ENCODE assay signal across 17 cellular contexts in the genomic region with DNA sequence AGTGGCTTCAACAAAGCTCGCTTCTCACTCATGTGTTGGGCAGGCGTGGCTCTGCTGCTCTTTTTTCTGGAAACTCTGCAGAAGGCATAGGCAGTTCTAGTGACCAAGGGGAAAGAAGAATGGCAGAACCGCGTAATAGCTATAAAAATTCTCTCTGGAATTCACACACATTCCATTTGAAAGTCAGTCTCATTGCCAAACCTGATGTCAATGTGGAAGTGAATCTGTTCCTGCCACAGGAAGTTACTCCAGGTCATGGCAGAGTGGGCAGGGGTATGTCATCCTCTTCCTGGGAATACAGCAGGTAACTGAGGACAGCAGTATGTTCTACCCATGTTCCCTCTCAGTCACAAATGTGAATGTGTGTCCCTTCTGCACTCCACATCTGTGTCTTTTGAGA. TPM values are rescaled to one million over a fixed set of nuclear protein-coding genes. Genes with fewer than 3 reads are reported as not detected.
A peak's percentile ranks its signal among the peaks of the same experiment; 100 is the strongest.
DNase-seq lines count a peak whose midpoint lies in the region; ATAC-seq, FAIRE-seq and TF ChIP-seq lines count a peak whose summit lies in the region.
"Had no signal": no experiment of that assay in that cellular context is flagged by ENCODE, and none has a peak within 500 bp of the region (broad histone marks: within the 10 kb centered on the region; RNA-seq: fewer than 3 reads in every experiment).

No MANE protein-coding gene starts in this region.

- intact Hi-C loops in lower leg skin (cut with DNase I; ENCODE audit: low total_unique reads), result no loop called here

- TF ChIP-seq POLR2A in lower leg skin (IDR thresholded peaks at IDR 0.05), result no peak

- TF ChIP-seq CTCF in lower leg skin (IDR thresholded peaks at IDR 0.05), result no peak

- H3K4me3 ChIP-seq in lower leg skin (ENCODE audit: low read depth, poor library complexity, severe bottlenecking), result no peak overlapping the region
- H3K4me3 ChIP-seq: GM23338 had no signal

- peak; percentile 35 for DNase-seq in EH (ENCODE audit: low read depth)
- peak; percentile 48 for DNase-seq in RCC 7860 (ENCODE audit: low spot score)
- peak; percentile 15 for DNase-seq in glomerular visceral epithelial cell (ENCODE audit: extremely low spot score)
- peak; percentile 2 for DNase-seq in urothelium cell line (ENCODE audit: low spot score)
- no peak for DNase-seq in lower leg skin (ENCODE audit: low spot score in 2 of 2)
- no peak for DNase-seq in CD1c-positive myeloid dendritic cell (ENCODE audit: extremely low spot score)
- DNase-seq: BE2C; CD8-positive, alpha-beta T cell; COR-L47; DMS153; DND-41; H7 had no signal

- FAIRE-seq in RCC 7860 (lab: Jason Lieb, UNC), result no peak
- no peak for FAIRE-seq in urothelium cell line (lab: Jason Lieb, UNC)
- FAIRE-seq: D721Med had no signal

- 79 to 87% methylated on average over 4 of the region's 4 CpGs for whole genome bisulfite sequencing in lower leg skin, 2 donors

- no peak for ATAC-seq in GM21717 (IDR thresholded peaks at IDR 0.05; ENCODE audit: unreplicated experiment)
- ATAC-seq: CD8-positive, alpha-beta T cell; GM23338 had no signal

RNA-seq across cellular contexts. Expression of gene PAXIP1, which starts 8.2 kb away (rescaled TPM):
- total RNA-seq in lower leg skin, result 10 to 100 TPM in 3 of 4 donors, 1 to 10 TPM in 1; 10.0 to 14.1 (median 11.4) TPM

RNA-seq across cellular contexts. Expression of gene HTR5A, which starts 59.0 kb away (rescaled TPM):
- not detected for total RNA-seq in lower leg skin
- total RNA-seq: A172; CD8-positive, alpha-beta T cell; GM23338; H7; HT1080 had no signal

Comparison
In these comparisons a context has a peak if more than half of its experiments do, and no peak if none do; other contexts are left out.
1. DNase-seq: peak in EH (single experiment), RCC 7860 (single experiment), glomerular visceral epithelial cell (single experiment) and urothelium cell line (single experiment); none in lower leg skin (0 of 2) and CD1c-positive myeloid dendritic cell (single experiment).